Comparison of ENCODE assay signal across 9 cellular contexts in the genomic region with DNA sequence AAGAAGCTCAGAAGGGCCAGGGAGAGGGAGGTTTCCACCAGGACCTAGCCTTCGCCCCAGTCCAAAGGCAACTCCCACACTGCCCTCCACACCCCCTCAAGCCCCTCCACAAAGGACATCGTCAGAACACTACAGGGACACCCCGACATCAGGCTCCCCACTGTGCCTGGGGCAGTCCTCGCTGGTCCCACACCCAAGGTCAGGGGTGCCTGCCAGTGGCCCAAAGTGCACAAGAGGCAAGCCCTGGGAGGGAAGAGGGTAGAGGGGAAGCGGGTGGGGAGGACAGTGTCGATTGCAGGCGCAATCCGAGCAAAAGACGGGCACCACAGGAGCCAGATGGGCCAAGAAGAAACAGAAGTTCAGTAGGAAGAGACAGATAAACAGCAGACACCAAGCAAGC. TPM values are rescaled to one million over a fixed set of nuclear protein-coding genes. Genes with fewer than 3 reads are reported as not detected.
A peak's percentile ranks its signal among the peaks of the same experiment; 100 is the strongest.
DNase-seq lines count a peak whose midpoint lies in the region; ATAC-seq and TF ChIP-seq lines count a peak whose summit lies in the region.
"Had no signal": no experiment of that assay in that cellular context is flagged by ENCODE, and none has a peak within 500 bp of the region (broad histone marks: within the 10 kb centered on the region; RNA-seq: fewer than 3 reads in every experiment).

No MANE protein-coding gene starts in this region.

- no peak for DNase-seq in GM23338 (ENCODE audit: low spot score)
- no peak for DNase-seq in WTC11 (ENCODE audit: low spot score)
- DNase-seq in right cardiac atrium: peak in 1 of 3 donors; percentile 47
- DNase-seq in stimulated activated CD4-positive, alpha-beta T cell treated with anti-CD3 and anti-CD28 coated beads, Interleukin-15, amount 100 ng/mL, for 24 hours: no peak
- no peak for DNase-seq in D341Med (ENCODE audit: low spot score)
- no peak for DNase-seq in GM10248 (ENCODE audit: extremely low spot score)

- H3K4me2 ChIP-seq in GM23338: peak overlapping the region; percentile 72
- peak overlapping the region; percentile 80 for H3K4me2 ChIP-seq in skeletal muscle satellite cell (ENCODE audit: low read length)

- intact Hi-C loops in right cardiac atrium (cut with DNase I): no loop called here

- H3K9me3 Mint-ChIP-seq in GM23338 (no peaks in the 10 kb centered on the region), WTC11 (no peaks in the 10 kb centered on the region)

- H3K27me3 ChIP-seq in GM23338 (ENCODE audit: insufficient read depth) (no peaks in the 10 kb centered on the region; the same call in 1 of the 2 replicates), right cardiac atrium (ENCODE audit: control insufficient read depth, insufficient read depth) (no peaks in the 10 kb centered on the region), skeletal muscle satellite cell (ENCODE audit: control insufficient read depth, insufficient read depth, low read length) (peaks cover 12% of the 10 kb centered on the region)

- H3K27ac Mint-ChIP-seq in GM23338 (no peak overlapping the region), WTC11 (peak overlapping the region; percentile 88; the same call in 1 of the 2 replicates)

- 59% methylated on average over 9 of the region's 9 CpGs for WGBS in right cardiac atrium

- no peaks in the 10 kb centered on the region for H3K36me3 Mint-ChIP-seq in GM23338 (ENCODE audit: low read depth)
- H3K36me3 Mint-ChIP-seq in WTC11: no peaks in the 10 kb centered on the region; the same call in 1 of the 2 replicates
- H3K36me3 Mint-ChIP-seq: IgD-negative memory B cell had no signal

- H3F3A ChIP-seq in GM23338 (replicated peaks; ENCODE audit: low read depth): peaks cover 23% of the 10 kb centered on the region

- H3K4me1 Mint-ChIP-seq in GM23338: peaks cover 47% of the 10 kb centered on the region
- peaks cover 51% of the 10 kb centered on the region for H3K4me1 Mint-ChIP-seq in WTC11

- CTCF ChIA-PET in WTC11 (lab: Charles Lee) (interaction anchor here (1.2 to 9.1 kb wide), 8 partner anchors 10 to 105 kb away, joined by 3 to 125 read pairs (median 16); no protein-coding TSS in a partner anchor), GM10248 (lab: Yijun Ruan, JAX) (interaction anchor here (1.0 to 1.1 kb wide), 2 partner anchors 10 to 17 kb away, joined by 3 to 4 read pairs; no protein-coding TSS in a partner anchor)

- H3K27ac ChIP-seq in GM23338 (ENCODE audit: low read depth) (0 out of 2 replicates have a peak overlapping the region, but pooled peaks have one; percentile 42), right cardiac atrium (ENCODE audit: low read length) (peak overlapping the region; percentile 87)

- H3K9me3 ChIP-seq in right cardiac atrium (ENCODE audit: control insufficient read depth, low read length): no peaks in the 10 kb centered on the region
- H3K9me3 ChIP-seq in skeletal muscle satellite cell (replicated peaks; ENCODE audit: low read length): no peaks in the 10 kb centered on the region

- H2AFZ ChIP-seq in GM23338: peak overlapping the region; percentile 73

- H3K36me3 ChIP-seq in GM23338 (ENCODE audit: insufficient read depth): no peaks in the 10 kb centered on the region
- no peaks in the 10 kb centered on the region for H3K36me3 ChIP-seq in skeletal muscle satellite cell (ENCODE audit: insufficient read depth, low read length)

- no peaks in the 10 kb centered on the region for H3K79me2 ChIP-seq in GM23338 (replicated peaks; ENCODE audit: insufficient read depth)

- POLR2A ChIA-PET in WTC11 (lab: Charles Lee) (interaction anchor here (1.0 to 1.3 kb wide), 2 partner anchors 13 to 71 kb away, joined by 3 to 4 read pairs; no protein-coding TSS in a partner anchor), GM10248 (lab: Yijun Ruan, JAX) (no interaction called here)

- H3K9me2 ChIP-seq in GM23338 (ENCODE audit: insufficient read depth): no peaks in the 10 kb centered on the region

- H3K27me3 Mint-ChIP-seq in GM23338 (ENCODE audit: insufficient read depth, low read depth, poor library complexity): peaks cover 37% of the 10 kb centered on the region
- peaks cover 26% of the 10 kb centered on the region for H3K27me3 Mint-ChIP-seq in WTC11 (ENCODE audit: low read depth)

- H3K9ac ChIP-seq in skeletal muscle satellite cell (ENCODE audit: low read depth, low read length): no peak overlapping the region

- H3K4me1 ChIP-seq in GM23338 (ENCODE audit: insufficient read depth) (peaks cover 28% of the 10 kb centered on the region), right cardiac atrium (ENCODE audit: control insufficient read depth, insufficient read depth, low read length) (peaks cover 8% of the 10 kb centered on the region), skeletal muscle satellite cell (ENCODE audit: control insufficient read depth, insufficient read depth, low read length) (peaks cover 37% of the 10 kb centered on the region)

- TF ChIP-seq CTCF in GM23338 (conservative IDR thresholded peaks at IDR 0.05; ENCODE audit: low read depth in 2 of 2): no peak
- TF ChIP-seq CTCF in WTC11 (IDR thresholded peaks at IDR 0.05): no peak
- no peak for TF ChIP-seq CTCF in GM10248 (IDR thresholded peaks at IDR 0.05; ENCODE audit: control extremely low read depth, extremely low read depth, low read depth, missing control alignments)

- H3K4me3 ChIP-seq in GM23338 (peak overlapping the region; percentile 27; the same call in 1 of the 2 replicates), right cardiac atrium (ENCODE audit: low read length) (no peak overlapping the region), skeletal muscle satellite cell (ENCODE audit: low read length) (no peak overlapping the region)

- no peaks in the 10 kb centered on the region; the same call in 1 of the 2 replicates for H4K20me1 ChIP-seq in GM23338 (replicated peaks; ENCODE audit: insufficient read depth)

- ATAC-seq in GM23338 (no peak), WTC11 (no peak), right cardiac atrium (no peak), HG02884 (IDR thresholded peaks at IDR 0.05; ENCODE audit: unreplicated experiment) (no peak)

- H3K4me3 Mint-ChIP-seq in GM23338 (peak overlapping the region; percentile 60), WTC11 (peak overlapping the region; percentile 50; the same call in 1 of the 2 replicates)

TF ChIP-seq in GM23338, 12 proteins besides CTCF, POLR2A, EP300 and RAD21 (continues in another document):
- TF ChIP-seq JUNB (IDR thresholded peaks at IDR 0.05; ENCODE audit: unreplicated experiment): no peak
- TF ChIP-seq, protein P1, sequence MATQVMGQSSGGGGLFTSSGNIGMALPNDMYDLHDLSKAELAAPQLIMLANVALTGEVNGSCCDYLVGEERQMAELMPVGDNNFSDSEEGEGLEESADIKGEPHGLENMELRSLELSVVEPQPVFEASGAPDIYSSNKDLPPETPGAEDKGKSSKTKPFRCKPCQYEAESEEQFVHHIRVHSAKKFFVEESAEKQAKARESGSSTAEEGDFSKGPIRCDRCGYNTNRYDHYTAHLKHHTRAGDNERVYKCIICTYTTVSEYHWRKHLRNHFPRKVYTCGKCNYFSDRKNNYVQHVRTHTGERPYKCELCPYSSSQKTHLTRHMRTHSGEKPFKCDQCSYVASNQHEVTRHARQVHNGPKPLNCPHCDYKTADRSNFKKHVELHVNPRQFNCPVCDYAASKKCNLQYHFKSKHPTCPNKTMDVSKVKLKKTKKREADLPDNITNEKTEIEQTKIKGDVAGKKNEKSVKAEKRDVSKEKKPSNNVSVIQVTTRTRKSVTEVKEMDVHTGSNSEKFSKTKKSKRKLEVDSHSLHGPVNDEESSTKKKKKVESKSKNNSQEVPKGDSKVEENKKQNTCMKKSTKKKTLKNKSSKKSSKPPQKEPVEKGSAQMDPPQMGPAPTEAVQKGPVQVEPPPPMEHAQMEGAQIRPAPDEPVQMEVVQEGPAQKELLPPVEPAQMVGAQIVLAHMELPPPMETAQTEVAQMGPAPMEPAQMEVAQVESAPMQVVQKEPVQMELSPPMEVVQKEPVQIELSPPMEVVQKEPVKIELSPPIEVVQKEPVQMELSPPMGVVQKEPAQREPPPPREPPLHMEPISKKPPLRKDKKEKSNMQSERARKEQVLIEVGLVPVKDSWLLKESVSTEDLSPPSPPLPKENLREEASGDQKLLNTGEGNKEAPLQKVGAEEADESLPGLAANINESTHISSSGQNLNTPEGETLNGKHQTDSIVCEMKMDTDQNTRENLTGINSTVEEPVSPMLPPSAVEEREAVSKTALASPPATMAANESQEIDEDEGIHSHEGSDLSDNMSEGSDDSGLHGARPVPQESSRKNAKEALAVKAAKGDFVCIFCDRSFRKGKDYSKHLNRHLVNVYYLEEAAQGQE (IDR thresholded peaks at IDR 0.05; ENCODE audit: unreplicated experiment): no peak
- TF ChIP-seq POLR2AphosphoS5 (IDR thresholded peaks at IDR 0.05; ENCODE audit: low read depth): no peak

TF ChIP-seq in WTC11, 78 proteins besides CTCF, POLR2A, EP300 and RAD21 (continues in another document):
- TF ChIP-seq ZNF121 (CRISPR knock-in tag; IDR thresholded peaks at IDR 0.05): no peak
- TF ChIP-seq ZNF317 (CRISPR knock-in tag; IDR thresholded peaks at IDR 0.05; ENCODE audit: borderline replicate concordance, low read depth): no peak
- TF ChIP-seq ETV6 (CRISPR knock-in tag; IDR thresholded peaks at IDR 0.05): no peak
- no peak for TF ChIP-seq ZNF671 (CRISPR knock-in tag; IDR thresholded peaks at IDR 0.05)
- no peak for TF ChIP-seq NR1H2 (CRISPR knock-in tag; IDR thresholded peaks at IDR 0.05)
- no peak for TF ChIP-seq ZNF416 (CRISPR knock-in tag; IDR thresholded peaks at IDR 0.05)
- TF ChIP-seq NFE2L1 (CRISPR knock-in tag; IDR thresholded peaks at IDR 0.05): no peak
- TF ChIP-seq GABPB1 (CRISPR knock-in tag; IDR thresholded peaks at IDR 0.05): no peak
- TF ChIP-seq, protein P2, sequence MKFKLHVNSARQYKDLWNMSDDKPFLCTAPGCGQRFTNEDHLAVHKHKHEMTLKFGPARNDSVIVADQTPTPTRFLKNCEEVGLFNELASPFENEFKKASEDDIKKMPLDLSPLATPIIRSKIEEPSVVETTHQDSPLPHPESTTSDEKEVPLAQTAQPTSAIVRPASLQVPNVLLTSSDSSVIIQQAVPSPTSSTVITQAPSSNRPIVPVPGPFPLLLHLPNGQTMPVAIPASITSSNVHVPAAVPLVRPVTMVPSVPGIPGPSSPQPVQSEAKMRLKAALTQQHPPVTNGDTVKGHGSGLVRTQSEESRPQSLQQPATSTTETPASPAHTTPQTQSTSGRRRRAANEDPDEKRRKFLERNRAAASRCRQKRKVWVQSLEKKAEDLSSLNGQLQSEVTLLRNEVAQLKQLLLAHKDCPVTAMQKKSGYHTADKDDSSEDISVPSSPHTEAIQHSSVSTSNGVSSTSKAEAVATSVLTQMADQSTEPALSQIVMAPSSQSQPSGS (CRISPR knock-in tag; IDR thresholded peaks at IDR 0.05; ENCODE audit: borderline replicate concordance, low read depth): no peak
- no peak for TF ChIP-seq SP1 (CRISPR knock-in tag; conservative IDR thresholded peaks at IDR 0.05)

RNA-seq across cellular contexts. Expression of a gene that starts 35.6 kb away (rescaled TPM):
- 41.5 and 44.8 TPM in 2 replicates for total RNA-seq in GM23338 (2014; rRNA removed; shearing (Covaris generic))
- polyA plus RNA-seq in GM23338 (2016; fragmentation: Nextera tagmentation; extraction: Ambion mirVana): 13.1 and 14.1 TPM in 2 replicates
- total RNA-seq in WTC11 (2021): 32.7 to 34.1 TPM (median 32.9 TPM) in 3 replicates
- total RNA-seq in right cardiac atrium: 10 to 100 TPM; 44.5 to 45.5 (median 44.9) TPM
- polyA plus RNA-seq in right cardiac atrium: 22.2 TPM
- total RNA-seq in skeletal muscle satellite cell (2012; rRNA removed): 59.1 and 62.3 TPM in 2 replicates
